Comparison of ENCODE assay signal across 12 cellular contexts in the genomic region with DNA sequence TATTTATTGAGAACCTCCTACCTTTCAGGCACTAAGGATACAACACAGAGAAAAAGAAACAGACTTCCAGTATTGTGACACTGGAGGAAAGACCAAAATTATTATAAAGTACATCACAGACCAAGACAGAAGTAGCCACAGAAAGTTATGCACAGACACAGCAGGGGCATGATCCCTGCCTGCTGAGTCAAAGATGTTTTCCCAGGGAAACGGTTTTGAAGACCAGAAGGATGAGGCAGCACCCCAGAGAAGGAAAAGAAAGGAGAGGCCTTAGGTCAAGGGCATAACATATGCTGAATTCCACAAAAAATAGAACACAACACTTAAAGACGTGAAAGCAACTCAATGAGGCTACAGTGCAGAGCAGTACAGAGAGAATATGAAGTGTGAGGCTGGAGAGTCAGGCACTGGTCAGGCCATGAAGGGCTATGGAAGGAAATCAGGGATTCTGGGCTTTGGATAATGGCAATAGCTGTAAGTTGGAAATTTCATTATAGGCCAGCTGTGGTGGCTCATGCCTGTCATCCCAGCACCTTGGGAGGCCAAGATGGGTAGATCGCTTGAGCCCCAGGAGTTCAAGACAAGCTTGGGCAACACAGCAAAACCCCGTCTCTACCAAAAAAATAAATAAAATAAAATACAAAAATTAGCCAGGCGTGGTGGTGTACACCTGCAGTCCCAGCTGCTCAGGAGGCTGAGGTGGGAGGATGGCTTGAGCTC. TPM values are rescaled to one million over a fixed set of nuclear protein-coding genes. Genes with fewer than 3 reads are reported as not detected.
A peak's percentile ranks its signal among the peaks of the same experiment; 100 is the strongest.
DNase-seq lines count a peak whose midpoint lies in the region; TF ChIP-seq lines count a peak whose summit lies in the region.
"Had no signal": no experiment of that assay in that cellular context is flagged by ENCODE, and none has a peak within 500 bp of the region (broad histone marks: within the 10 kb centered on the region; RNA-seq: fewer than 3 reads in every experiment).

No MANE protein-coding gene starts in this region.

- DNase-seq in GM03348 (ENCODE audit: low spot score) (peak; percentile 17), MM.1S (no peak), dermis blood vessel endothelial cell (peak; percentile 4), osteocyte (ENCODE audit: extremely low spot score, unreplicated experiment) (peak; percentile 82), NCI-H345 treated with DMSO at 0.1 percent for 48 hours (lab: John Stamatoyannopoulos, UW; ENCODE audit: unreplicated experiment) (no peak), posterior vena cava (ENCODE audit: low spot score) (no peak)
- no peak for DNase-seq in effector memory CD4-positive, alpha-beta T cell
- DNase-seq: activated CD4-positive, CD25-positive, alpha-beta regulatory T cell treated with anti-CD3 and anti-CD28 coated beads, Interleukin-2, amount 50 U/mL, for 72 hours; NCI-H1105 treated with DMSO at 0.1 percent for 48 hours; nucleus accumbens; PC-3 had no signal

- H3F3A ChIP-seq in MM.1S (ENCODE audit: insufficient read depth, low read length) = peaks cover 31% of the 10 kb centered on the region

- H3K27me3 Mint-ChIP-seq in osteocyte (ENCODE audit: unreplicated experiment) = no peaks in the 10 kb centered on the region

- H3K4me2 ChIP-seq in MM.1S (ENCODE audit: low read depth, low read length) = peak overlapping the region; percentile 82; the same call in 1 of the 2 replicates

- H2AFZ ChIP-seq in MM.1S (ENCODE audit: low read length) = no peak overlapping the region

- H3K36me3 ChIP-seq in MM.1S (replicated peaks; ENCODE audit: insufficient read depth, low read length) = no peaks in the 10 kb centered on the region
- H3K36me3 ChIP-seq in effector memory CD4-positive, alpha-beta T cell (ENCODE audit: control insufficient read depth, insufficient read depth, low read length) = no peaks in the 10 kb centered on the region
- H3K36me3 ChIP-seq: cardiac muscle cell had no signal

- H3K79me2 ChIP-seq in MM.1S (ENCODE audit: low read length) = peaks cover 87% of the 10 kb centered on the region

- H3K9me3 ChIP-seq in MM.1S (replicated peaks; ENCODE audit: insufficient read depth, low read length) = no peaks in the 10 kb centered on the region
- H3K9me3 ChIP-seq in effector memory CD4-positive, alpha-beta T cell (ENCODE audit: control insufficient read depth, low read length) = no peaks in the 10 kb centered on the region

- TF ChIP-seq CTCF in MM.1S (IDR thresholded peaks at IDR 0.05; ENCODE audit: low read length) (no peak), osteocyte (IDR thresholded peaks at IDR 0.05) (no peak)

- H3K4me1 Mint-ChIP-seq in osteocyte (ENCODE audit: unreplicated experiment) = peaks cover 63% of the 10 kb centered on the region

- peak overlapping the region; percentile 95 for H3K27ac Mint-ChIP-seq in osteocyte (ENCODE audit: unreplicated experiment)

- peak overlapping the region; percentile 39; the same call in 1 of the 2 replicates for H3K9ac ChIP-seq in MM.1S (ENCODE audit: low read length)

- no peaks in the 10 kb centered on the region for H3K9me2 ChIP-seq in MM.1S (replicated peaks; ENCODE audit: insufficient read depth, low read length)

- H3K4me3 Mint-ChIP-seq in osteocyte (ENCODE audit: unreplicated experiment) = peak overlapping the region; percentile 7

- H3K4me3 ChIP-seq in MM.1S (ENCODE audit: low read length) = peak overlapping the region; percentile 41; the same call in 1 of the 2 replicates
- H3K4me3 ChIP-seq in effector memory CD4-positive, alpha-beta T cell (ENCODE audit: insufficient read depth, low read depth, low read length, poor library complexity, severe bottlenecking) = no peak overlapping the region
- H3K4me3 ChIP-seq: cardiac muscle cell had no signal

- no peaks in the 10 kb centered on the region for H3K9me3 Mint-ChIP-seq in osteocyte (ENCODE audit: unreplicated experiment)

- intact Hi-C loops in posterior vena cava (cut with DNase I) = no loop called here

- no peaks in the 10 kb centered on the region for H4K20me1 ChIP-seq in MM.1S (ENCODE audit: insufficient read depth, low read length)

- no peaks in the 10 kb centered on the region for H3K27me3 ChIP-seq in MM.1S (replicated peaks; ENCODE audit: insufficient read depth, low read length)
- H3K27me3 ChIP-seq in effector memory CD4-positive, alpha-beta T cell (replicated peaks; ENCODE audit: control insufficient read depth, insufficient read depth, low read length, poor library complexity, severe bottlenecking) = no peaks in the 10 kb centered on the region
- H3K27me3 ChIP-seq: cardiac muscle cell had no signal

- H3K27ac ChIP-seq in MM.1S (ENCODE audit: low read length) = peak overlapping the region; percentile 77; the same call in 1 of the 2 replicates
- no peak overlapping the region for H3K27ac ChIP-seq in effector memory CD4-positive, alpha-beta T cell (ENCODE audit: insufficient read depth, low read length, poor library complexity, severe bottlenecking)
- H3K27ac ChIP-seq: cardiac muscle cell had no signal

- peaks cover 30% of the 10 kb centered on the region for H3K4me1 ChIP-seq in MM.1S (ENCODE audit: low read length)
- peaks cover 23% of the 10 kb centered on the region for H3K4me1 ChIP-seq in effector memory CD4-positive, alpha-beta T cell (ENCODE audit: control insufficient read depth, insufficient read depth, low read length, poor library complexity, severe bottlenecking)

- no peaks in the 10 kb centered on the region for H3K36me3 Mint-ChIP-seq in osteocyte (ENCODE audit: unreplicated experiment)

RNA-seq across cellular contexts. Expression of a gene that starts 8.2 kb away (rescaled TPM):
- total RNA-seq in dermis blood vessel endothelial cell (54.0 and 65.0 TPM in 2 replicates), osteocyte (36.4 and 42.2 TPM in 2 replicates), posterior vena cava (10 to 100 TPM; 24.8 to 34.9 TPM)

Comparison
In these comparisons a context has a peak if more than half of its experiments do, and no peak if none do; other contexts are left out.
1. DNase-seq: peak in GM03348 (single experiment), dermis blood vessel endothelial cell (single experiment) and osteocyte (single experiment); none in MM.1S (single experiment), NCI-H345 treated with DMSO at 0.1 percent for 48 hours (single experiment), effector memory CD4-positive, alpha-beta T cell (0 of 3) and posterior vena cava (single experiment).